1 cellular context compared by ENCODE assay signal in genomic region chr13:69579351-69579750, GRCh38.
TF ChIP-seq lines count a peak whose summit lies in the region.

No MANE protein-coding gene starts in this region.

TF ChIP-seq in WTC11, 78 proteins besides CTCF, POLR2A, EP300 and RAD21 (continued from another document):
- TF ChIP-seq ETV6 (CRISPR knock-in tag; IDR thresholded peaks at IDR 0.05) (no peak), JUN (CRISPR knock-in tag; IDR thresholded peaks at IDR 0.05) (no peak)
